7 cellular contexts compared by ENCODE assay signal in the genomic region with DNA sequence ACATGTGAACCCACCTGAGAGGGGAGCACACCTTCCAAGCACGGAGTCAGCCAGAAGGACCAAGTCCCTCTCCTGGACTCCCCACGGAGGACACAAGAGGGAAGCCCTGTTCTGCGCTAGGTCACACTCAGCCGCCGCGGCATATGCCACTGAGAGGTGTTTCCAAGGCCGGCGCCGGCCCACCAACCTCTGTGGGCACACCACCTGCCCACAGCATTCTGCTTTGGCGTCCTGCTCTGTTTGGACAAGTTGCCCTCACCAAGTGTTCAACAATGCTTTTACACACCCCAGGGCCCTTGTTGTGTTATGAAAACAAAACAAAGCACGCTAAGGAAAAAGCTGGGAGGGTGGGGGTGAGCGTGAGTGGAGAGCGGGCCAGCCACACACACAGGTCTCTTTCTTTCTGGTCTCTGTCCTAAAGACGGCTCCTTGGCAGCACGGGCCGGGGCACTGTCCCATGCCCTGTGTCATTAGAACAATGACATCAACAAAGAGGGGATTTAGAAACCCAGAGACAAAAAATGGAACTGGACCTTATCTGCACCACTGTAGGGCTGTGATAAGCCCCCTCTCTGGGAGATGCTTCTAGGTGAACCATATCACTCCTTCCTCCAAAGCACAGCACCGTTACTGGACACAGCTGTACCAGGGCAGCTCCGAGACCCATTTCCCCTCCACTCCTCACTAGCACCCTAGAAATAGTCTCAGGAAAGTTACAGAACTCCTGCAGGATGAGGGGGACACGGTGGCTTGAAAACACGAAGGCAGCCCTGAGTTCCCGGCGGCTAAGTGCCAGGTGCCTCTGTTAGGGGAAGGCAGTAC. TPM values are rescaled to one million over a fixed set of nuclear protein-coding genes. Genes with fewer than 3 reads are reported as not detected.
DNase-seq lines count a peak whose midpoint lies in the region; ATAC-seq and TF ChIP-seq lines count a peak whose summit lies in the region.

No MANE protein-coding gene starts in this region.

- no peaks in the 10 kb centered on the region for H3K9me3 ChIP-seq in right atrium auricular region

- peaks cover 2% of the 10 kb centered on the region for H3K27me3 Mint-ChIP-seq in HFFc6 (ENCODE audit: insufficient read depth)
- H3K27me3 Mint-ChIP-seq in activated CD4-positive, alpha-beta memory T cell treated with anti-CD3 and anti-CD28 coated beads, Interleukin-2, amount 10 ng/mL, durations not matched to agents 7 days and 5 days: no peaks in the 10 kb centered on the region
- no peaks in the 10 kb centered on the region for H3K27me3 Mint-ChIP-seq in stimulated activated naive CD8-positive, alpha-beta T cell treated with anti-CD3 and anti-CD28 coated beads, Interleukin-15, amount 100 ng/mL, for 72 hours

- H3K9me3 Mint-ChIP-seq in HFFc6: no peaks in the 10 kb centered on the region
- no peaks in the 10 kb centered on the region for H3K9me3 Mint-ChIP-seq in activated CD4-positive, alpha-beta memory T cell treated with anti-CD3 and anti-CD28 coated beads, Interleukin-2, amount 10 ng/mL, durations not matched to agents 7 days and 5 days
- H3K9me3 Mint-ChIP-seq in stimulated activated naive CD8-positive, alpha-beta T cell treated with anti-CD3 and anti-CD28 coated beads, Interleukin-15, amount 100 ng/mL, for 72 hours: no peaks in the 10 kb centered on the region

- TF ChIP-seq CTCF in HFFc6 (IDR thresholded peaks at IDR 0.05): no peak
- TF ChIP-seq CTCF in right atrium auricular region (IDR thresholded peaks at IDR 0.05): peak in 1 of 2 donors; percentile 14

- H3K27ac ChIP-seq in right atrium auricular region: peak overlapping the region; percentile 90 to 98

- H3K27me3 ChIP-seq in right atrium auricular region: no peaks in the 10 kb centered on the region

- no peak for DNase-seq in HFFc6
- DNase-seq in activated CD4-positive, alpha-beta memory T cell treated with anti-CD3 and anti-CD28 coated beads, Interleukin-2, amount 10 ng/mL, durations not matched to agents 7 days and 5 days: no peak
- no peak for DNase-seq in right atrium auricular region (ENCODE audit: low spot score)
- DNase-seq in stimulated activated naive CD8-positive, alpha-beta T cell treated with anti-CD3 and anti-CD28 coated beads, Interleukin-15, amount 100 ng/mL, for 72 hours: no peak
- DNase-seq in iPS-NIHi7 (ENCODE audit: extremely low spot score): no peak

- H3K36me3 ChIP-seq in right atrium auricular region: no peaks in the 10 kb centered on the region

- peaks cover 100% of the 10 kb centered on the region for H3K4me1 Mint-ChIP-seq in HFFc6 (ENCODE audit: low read depth)
- H3K4me1 Mint-ChIP-seq in activated CD4-positive, alpha-beta memory T cell treated with anti-CD3 and anti-CD28 coated beads, Interleukin-2, amount 10 ng/mL, durations not matched to agents 7 days and 5 days: peaks cover 98% of the 10 kb centered on the region
- H3K4me1 Mint-ChIP-seq in stimulated activated naive CD8-positive, alpha-beta T cell treated with anti-CD3 and anti-CD28 coated beads, Interleukin-15, amount 100 ng/mL, for 72 hours: peaks cover 99% of the 10 kb centered on the region

- H3K27ac Mint-ChIP-seq in HFFc6: peak overlapping the region; percentile 93
- peak overlapping the region; percentile 84 for H3K27ac Mint-ChIP-seq in activated CD4-positive, alpha-beta memory T cell treated with anti-CD3 and anti-CD28 coated beads, Interleukin-2, amount 10 ng/mL, durations not matched to agents 7 days and 5 days
- peak overlapping the region; percentile 95 to 98 for H3K27ac Mint-ChIP-seq in stimulated activated naive CD8-positive, alpha-beta T cell treated with anti-CD3 and anti-CD28 coated beads, Interleukin-15, amount 100 ng/mL, for 72 hours

- peak overlapping the region in 1 of 2 donors; percentile 19 for H3K4me3 ChIP-seq in right atrium auricular region

- peaks cover 34% of the 10 kb centered on the region for H3K36me3 Mint-ChIP-seq in HFFc6 (ENCODE audit: low read depth)
- peaks cover 62% of the 10 kb centered on the region for H3K36me3 Mint-ChIP-seq in activated CD4-positive, alpha-beta memory T cell treated with anti-CD3 and anti-CD28 coated beads, Interleukin-2, amount 10 ng/mL, durations not matched to agents 7 days and 5 days (ENCODE audit: low read depth)

- POLR2A ChIA-PET in activated CD4-positive, alpha-beta memory T cell treated with anti-CD3 and anti-CD28 coated beads, Interleukin-2, amount 10 ng/mL, durations not matched to agents 7 days and 5 days (lab: Charles Lee): interaction anchor here (1.2 to 2.3 kb wide), 8 partner anchors 8 to 553 kb away, joined by 3 to 12 read pairs (median 6); partner anchors contain the start of gene C18orf32

- peaks cover 0 to 100% of the 10 kb centered on the region in 2 donors for H3K4me1 ChIP-seq in right atrium auricular region

- no peak for ATAC-seq in stimulated activated naive CD8-positive, alpha-beta T cell treated with anti-CD3 and anti-CD28 coated beads, Interleukin-15, amount 100 ng/mL, for 72 hours
- ATAC-seq in GM18502 (IDR thresholded peaks at IDR 0.05; ENCODE audit: poor library complexity, unreplicated experiment): no peak
- no peak for ATAC-seq in HG03097 (IDR thresholded peaks at IDR 0.05; ENCODE audit: low FRiP score, unreplicated experiment)

- CTCF ChIA-PET in activated CD4-positive, alpha-beta memory T cell treated with anti-CD3 and anti-CD28 coated beads, Interleukin-2, amount 10 ng/mL, durations not matched to agents 7 days and 5 days (lab: Charles Lee): interaction anchor here (0.8 to 1.1 kb wide), 2 partner anchors 14 to 88 kb away, joined by 3 read pairs; no protein-coding TSS in a partner anchor

- H3K4me3 Mint-ChIP-seq in HFFc6: peak overlapping the region; percentile 22; the same call in 1 of the 2 replicates
- peak overlapping the region; percentile 63 for H3K4me3 Mint-ChIP-seq in activated CD4-positive, alpha-beta memory T cell treated with anti-CD3 and anti-CD28 coated beads, Interleukin-2, amount 10 ng/mL, durations not matched to agents 7 days and 5 days
- H3K4me3 Mint-ChIP-seq in stimulated activated naive CD8-positive, alpha-beta T cell treated with anti-CD3 and anti-CD28 coated beads, Interleukin-15, amount 100 ng/mL, for 72 hours: peak overlapping the region; percentile 75 to 77

RNA-seq across cellular contexts. Expression of gene SMAD7, which starts 17.0 kb away (rescaled TPM):
- total RNA-seq in HFFc6 (2021; fragmentation: NEBNext Ultra II Directional; extraction: Animal tissue kit (Norgen Biotek cat#: 25700)): 10 to 100 TPM; 29.6 to 35.8 (median 30.7) TPM
- 10 to 100 TPM; 30.0 to 31.0 TPM for total RNA-seq in activated CD4-positive, alpha-beta memory T cell treated with anti-CD3 and anti-CD28 coated beads, Interleukin-2, amount 10 ng/mL, durations not matched to agents 7 days and 5 days
- 10 to 100 TPM; 55.1 to 98.1 TPM for total RNA-seq in right atrium auricular region

Comparison
In these comparisons a context has a peak if more than half of its experiments do, and no peak if none do; other contexts are left out.
1. H3K4me3 Mint-ChIP-seq: peak in every context shown above with its lines; median percentile 76 in stimulated activated naive CD8-positive, alpha-beta T cell treated with anti-CD3 and anti-CD28 coated beads, Interleukin-15, amount 100 ng/mL, for 72 hours; 63 in activated CD4-positive, alpha-beta memory T cell treated with anti-CD3 and anti-CD28 coated beads, Interleukin-2, amount 10 ng/mL, durations not matched to agents 7 days and 5 days; 22 in HFFc6.